ENCODE assay signal across 8 cellular contexts in genomic region chr17:48612456-48612853, GRCh38. TPM values are rescaled to one million over a fixed set of nuclear protein-coding genes. Genes with fewer than 3 reads are reported as not detected.
A peak's percentile ranks its signal among the peaks of the same experiment; 100 is the strongest.
DNase-seq lines count a peak whose midpoint lies in the region; ATAC-seq and TF ChIP-seq lines count a peak whose summit lies in the region.

No MANE protein-coding gene starts in this region.

- H3K27me3 Mint-ChIP-seq in chondrocyte (ENCODE audit: low read depth), result peaks cover 81% of the 10 kb centered on the region

- no peaks in the 10 kb centered on the region for H3K9me3 Mint-ChIP-seq in chondrocyte (ENCODE audit: low read depth)

- no peaks in the 10 kb centered on the region for H3K4me1 ChIP-seq in rectal smooth muscle tissue (ENCODE audit: control insufficient read depth, insufficient read depth, low read length)

- ATAC-seq in HG03280 (IDR thresholded peaks at IDR 0.05; ENCODE audit: unreplicated experiment), result no peak

- peak; percentile 61 for DNase-seq in DMS53 (lab: John Stamatoyannopoulos, UW)
- no peak for DNase-seq in DMS53 treated with DMSO at 0.1 percent for 48 hours (lab: John Stamatoyannopoulos, UW; ENCODE audit: unreplicated experiment)
- peak; percentile 68 for DNase-seq in NCI-H2029 (lab: John Stamatoyannopoulos, UW)
- DNase-seq in chondrocyte (ENCODE audit: low spot score), result no peak
- no peak for DNase-seq in NCI-H510A (lab: John Stamatoyannopoulos, UW)
- no peak for DNase-seq in posterior cingulate gyrus

- peak overlapping the region; percentile 27 for H3K4me3 Mint-ChIP-seq in chondrocyte (ENCODE audit: unreplicated experiment)

- intact Hi-C loops in posterior cingulate gyrus (cut with DNase I), result loop anchor here (10.0 kb wide), 1 partner anchor 382 kb away; the partner anchor contains the start of gene IGF2BP1

- H3K36me3 ChIP-seq in rectal smooth muscle tissue (ENCODE audit: control insufficient read depth, insufficient read depth, low read length), result no peaks in the 10 kb centered on the region

- peak overlapping the region; percentile 82 for H3K4me3 ChIP-seq in rectal smooth muscle tissue (ENCODE audit: low read length)

- H3K36me3 Mint-ChIP-seq in chondrocyte (ENCODE audit: low read depth), result peaks cover 7% of the 10 kb centered on the region

- H3K4me1 Mint-ChIP-seq in chondrocyte (ENCODE audit: low read depth), result peaks cover 9% of the 10 kb centered on the region

- H3K9ac ChIP-seq in rectal smooth muscle tissue (ENCODE audit: low read length), result no peak overlapping the region

- H3K27ac Mint-ChIP-seq in chondrocyte (ENCODE audit: unreplicated experiment), result no peak overlapping the region

- no peak for TF ChIP-seq CTCF in chondrocyte (IDR thresholded peaks at IDR 0.05)

- no peak overlapping the region for H3K27ac ChIP-seq in rectal smooth muscle tissue (ENCODE audit: low read depth, low read length)

- peaks cover 26% of the 10 kb centered on the region for H3K27me3 ChIP-seq in rectal smooth muscle tissue (ENCODE audit: control insufficient read depth, insufficient read depth, low read length)

RNA-seq across cellular contexts. Expression of gene HOXB7, which starts 1.6 kb away (rescaled TPM):
- total RNA-seq in chondrocyte, result not detected in 3 replicates

RNA-seq across cellular contexts. Expression of gene HOXB8, which starts 2.6 kb away (rescaled TPM):
- not detected in 3 replicates for total RNA-seq in chondrocyte

RNA-seq across cellular contexts. Expression of gene HOXB6, which starts 7.7 kb away (rescaled TPM):
- total RNA-seq in chondrocyte, result not detected in 3 replicates

RNA-seq across cellular contexts. Expression of gene HOXB9, which starts 13.7 kb away (rescaled TPM):
- 0.20 TPM in 1 of 3 replicates, not detected in the others for total RNA-seq in chondrocyte

RNA-seq across cellular contexts. Expression of gene HOXB5, which starts 18.9 kb away (rescaled TPM):
- total RNA-seq in chondrocyte, result not detected in 3 replicates

Comparison
In these comparisons a context has a peak if more than half of its experiments do, and no peak if none do; other contexts are left out.
1. DNase-seq: peak in DMS53 (single experiment) and NCI-H2029 (single experiment); none in DMS53 treated with DMSO at 0.1 percent for 48 hours (single experiment), chondrocyte (single experiment), NCI-H510A (single experiment) and posterior cingulate gyrus (0 of 10).